In the genomic region with DNA sequence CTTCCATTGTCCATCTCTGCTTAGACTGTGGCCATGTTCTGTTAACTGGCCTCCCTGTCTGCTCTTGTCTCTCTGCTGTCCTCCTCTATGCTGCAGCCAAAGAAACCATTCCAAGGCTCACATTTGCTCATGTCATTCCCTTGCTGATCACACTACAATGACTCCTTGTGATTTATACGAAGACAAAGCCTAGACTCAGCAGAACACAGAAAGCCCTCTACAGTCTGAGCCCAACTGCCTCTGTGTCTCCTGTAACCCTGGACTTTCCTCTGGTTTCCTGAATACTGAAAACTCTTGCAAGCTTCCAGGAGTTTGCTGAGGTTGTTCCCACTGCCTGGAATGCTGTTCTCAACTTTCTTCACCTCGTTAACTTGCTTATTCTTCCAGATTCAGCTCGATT, we compare ENCODE assay signal across 17 cellular contexts.
"Had no signal": no experiment of that assay in that cellular context is flagged by ENCODE, and none has a peak within 500 bp of the region (broad histone marks: within the 10 kb centered on the region; RNA-seq: fewer than 3 reads in every experiment).

No MANE protein-coding gene starts in this region.

- H3K4me3 ChIP-seq: adrenal gland, cardiac muscle cell, left ventricle myocardium inferior, mucosa of descending colon, right lobe of liver, tibial nerve had no signal

- H3K36me3 ChIP-seq: adrenal gland, cardiac muscle cell, left ventricle myocardium inferior, right lobe of liver, tibial nerve had no signal

- H3K27ac ChIP-seq: adrenal gland, cardiac muscle cell, left ventricle myocardium inferior, right lobe of liver, tibial nerve had no signal

- H3K9me3 ChIP-seq: adrenal gland, left ventricle myocardium inferior, mucosa of descending colon, right lobe of liver, tibial nerve had no signal

- DNase-seq: activated CD4-positive, alpha-beta T cell treated with anti-CD3 and anti-CD28 coated beads, Interleukin-2, amount 10 ng/mL, durations not matched to agents 7 days and 5 days; activated CD8-positive, alpha-beta memory T cell treated with anti-CD3 and anti-CD28 coated beads for 24 hours; activated CD8-positive, alpha-beta memory T cell treated with anti-CD3 and anti-CD28 coated beads, Interleukin-2, amount 50 U/mL, for 48 hours; activated effector memory CD4-positive, alpha-beta T cell treated with anti-CD3 and anti-CD28 coated beads, Interleukin-2, amount 50 U/mL, for 16 hours; activated T-cell treated with anti-CD3 and anti-CD28 coated beads, Interleukin-2, amount 50 U/mL, for 72 hours; adrenal gland; foreskin fibroblast; glutamatergic neuron; kidney; left ventricle myocardium inferior; mammary epithelial cell; mucosa of descending colon; naive B cell; right lobe of liver; stimulated activated CD4-positive, alpha-beta T cell treated with anti-CD3 and anti-CD28 coated beads, Interleukin-4, amount 100 ng/mL, for 4 hours had no signal

- H3K27me3 ChIP-seq: adrenal gland, cardiac muscle cell, right lobe of liver, tibial nerve had no signal

- H3K4me1 ChIP-seq: adrenal gland, right lobe of liver had no signal
